Comparison of ENCODE assay signal across 8 cellular contexts in the genomic region with DNA sequence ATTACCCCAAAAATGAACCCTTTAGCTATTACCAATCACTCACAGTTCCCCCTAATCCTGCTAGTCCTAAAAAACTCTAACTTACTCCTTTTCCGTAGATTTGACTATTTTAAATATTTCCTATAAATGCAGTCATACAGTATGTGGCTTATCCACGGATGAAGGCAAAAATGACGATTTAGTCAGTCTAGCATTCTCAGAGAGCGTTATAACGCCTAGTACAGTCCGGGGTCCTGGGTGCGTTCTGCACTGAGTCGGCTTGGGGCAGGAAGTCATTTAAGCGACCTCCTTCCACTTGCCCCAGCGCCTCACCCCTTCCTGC. TPM values are rescaled to one million over a fixed set of nuclear protein-coding genes. Genes with fewer than 3 reads are reported as not detected.
A peak's percentile ranks its signal among the peaks of the same experiment; 100 is the strongest.
DNase-seq lines count a peak whose midpoint lies in the region; ATAC-seq and TF ChIP-seq lines count a peak whose summit lies in the region.

No MANE protein-coding gene starts in this region.

- ATAC-seq in heart left ventricle (no peak), Right ventricle myocardium inferior (no peak), Panc1 (no peak), GM21576 (IDR thresholded peaks at IDR 0.05; ENCODE audit: unreplicated experiment) (no peak), HG03521 (IDR thresholded peaks at IDR 0.05; ENCODE audit: unreplicated experiment) (no peak)
- ATAC-seq in stimulated activated effector memory CD8-positive, alpha-beta T cell treated with anti-CD3 and anti-CD28 coated beads, Interleukin-12 subunit alpha, Interleukin-12 subunit beta, amount 100 ng/mL, for 72 hours: peak; percentile 90

- H3K9me3 ChIP-seq in heart left ventricle: peaks cover 0 to 6% (median 0%) of the 10 kb centered on the region in 12 donors
- H3K9me3 ChIP-seq in Panc1 (ENCODE audit: control insufficient read depth, insufficient read depth, low read depth, low read length): no peaks in the 10 kb centered on the region

- H3K27ac ChIP-seq in heart left ventricle (peak overlapping the region; percentile 89 to 98 (median 94)), Panc1 (ENCODE audit: low read length) (peak overlapping the region; percentile 96)

- H3K4me1 ChIP-seq in heart left ventricle (peaks cover 0 to 26% (median 9%) of the 10 kb centered on the region in 12 donors), Panc1 (ENCODE audit: control insufficient read depth, insufficient read depth, low read length) (no peaks in the 10 kb centered on the region)

- POLR2A ChIA-PET in Panc1 (lab: Charles Lee): interaction anchor here (0.6 kb wide), 1 partner anchor 551 kb away, joined by 7 read pairs; no protein-coding TSS in a partner anchor

- H3K4me3 ChIP-seq in heart left ventricle: peak overlapping the region; percentile 65 to 89 (median 78)
- H3K4me3 ChIP-seq in Panc1 (ENCODE audit: low read depth in 2 of 2, low read length in 2 of 2): peak overlapping the region; percentile 66 to 83
- H3K4me3 ChIP-seq in fibroblast of villous mesenchyme (ENCODE audit: low read depth, low read length): peak overlapping the region; percentile 99

- WGBS in heart left ventricle, 4 donors: 0 to 1% (median 0%) methylated on average over 10 of the region's 10 CpGs

- DNase-seq in heart left ventricle (no peak), Right ventricle myocardium inferior (ENCODE audit: missing footprints) (no peak), Panc1 (ENCODE audit: low read depth, low spot score) (no peak), fibroblast of villous mesenchyme (ENCODE audit: low read depth) (no peak), SK-N-DZ (ENCODE audit: low spot score) (no peak)
- no peak for DNase-seq in stimulated activated effector memory CD8-positive, alpha-beta T cell treated with anti-CD3 and anti-CD28 coated beads, Interleukin-12 subunit alpha, Interleukin-12 subunit beta, amount 100 ng/mL, for 72 hours (ENCODE audit: low spot score in 2 of 2)

- in situ Hi-C loops in Panc1 (cut with HindIII; ENCODE audit: low pct_unique_long_range_greater_than_20kb, low sequenced_read_pairs): no loop called here

- no peaks in the 10 kb centered on the region for H3K27me3 ChIP-seq in heart left ventricle
- H3K27me3 ChIP-seq in Panc1 (ENCODE audit: control insufficient read depth, insufficient read depth, low read length): no peaks in the 10 kb centered on the region

- H3K9me3 Mint-ChIP-seq in stimulated activated effector memory CD8-positive, alpha-beta T cell treated with anti-CD3 and anti-CD28 coated beads, Interleukin-12 subunit alpha, Interleukin-12 subunit beta, amount 100 ng/mL, for 72 hours: peaks cover 4% of the 10 kb centered on the region

- no peak for TF ChIP-seq POLR2A in heart left ventricle (IDR thresholded peaks at IDR 0.05)

- TSS peak; percentile 88 for BruUV-seq in Panc1 (replicated peaks; lab: Mats Ljungman, UMichigan)

- CTCF ChIA-PET in Panc1 (lab: Charles Lee): no interaction called here

- intact Hi-C loops in heart left ventricle (cut with DNase I) (loop anchor here in 7 of 10 donors (5.0 to 10.0 kb wide), 10 partner anchors 45 to 363 kb away; partner anchors contain the start of genes ZNF569 (in 2 of the 7), ZNF570 (in 2 of the 7), ZNF585A (in 2 of the 7) and ZNF345 (in 1 of the 7)), Right ventricle myocardium inferior (cut with DNase I) (loop anchor here (5.0 kb wide), 3 partner anchors 155 to 250 kb away; partner anchors contain the start of genes ZNF527, ZNF569 and ZNF570), Panc1 (cut with micrococcal nuclease; ENCODE audit: unreplicated experiment) (no loop called here)

- H3K36me3 ChIP-seq in heart left ventricle (peaks cover 0 to 26% (median 20%) of the 10 kb centered on the region in 9 donors), Panc1 (ENCODE audit: control insufficient read depth, insufficient read depth, low read length) (no peaks in the 10 kb centered on the region)

- no peak for TF ChIP-seq CTCF in heart left ventricle (IDR thresholded peaks at IDR 0.05)
- TF ChIP-seq CTCF in Panc1 (IDR thresholded peaks at IDR 0.05): no peak
- TF ChIP-seq CTCF in fibroblast of villous mesenchyme (IDR thresholded peaks at IDR 0.05; ENCODE audit: insufficient read depth, low read depth, low read length): no peak

- H3K4me1 Mint-ChIP-seq in stimulated activated effector memory CD8-positive, alpha-beta T cell treated with anti-CD3 and anti-CD28 coated beads, Interleukin-12 subunit alpha, Interleukin-12 subunit beta, amount 100 ng/mL, for 72 hours: peaks cover 38% of the 10 kb centered on the region

- peak overlapping the region; percentile 96 for H3K27ac Mint-ChIP-seq in stimulated activated effector memory CD8-positive, alpha-beta T cell treated with anti-CD3 and anti-CD28 coated beads, Interleukin-12 subunit alpha, Interleukin-12 subunit beta, amount 100 ng/mL, for 72 hours

- H3K36me3 Mint-ChIP-seq in stimulated activated effector memory CD8-positive, alpha-beta T cell treated with anti-CD3 and anti-CD28 coated beads, Interleukin-12 subunit alpha, Interleukin-12 subunit beta, amount 100 ng/mL, for 72 hours: peaks cover 53% of the 10 kb centered on the region

- peak overlapping the region; percentile 87 for H3K4me3 Mint-ChIP-seq in stimulated activated effector memory CD8-positive, alpha-beta T cell treated with anti-CD3 and anti-CD28 coated beads, Interleukin-12 subunit alpha, Interleukin-12 subunit beta, amount 100 ng/mL, for 72 hours

RNA-seq across cellular contexts. Expression of gene ZNF383, which starts 0.5 kb away (rescaled TPM):
- total RNA-seq in heart left ventricle (10 to 100 TPM in 2 of 9 donors, 1 to 10 TPM in 7; 4.8 to 13.8 (median 9.2) TPM), Right ventricle myocardium inferior (9.1 TPM), Panc1 (2021; ENCODE audit: unreplicated experiment) (9.1 TPM), fibroblast of villous mesenchyme (5.2 and 6.8 TPM in 2 replicates)
- 1 to 10 TPM; 4.2 to 4.9 TPM for polyA plus RNA-seq in heart left ventricle
- 5.5 TPM for polyA plus RNA-seq in Panc1 (2012; ENCODE audit: insufficient read length)
- polyA plus RNA-seq in SK-N-DZ (2014; cell fraction: cytosol; rRNA removed): 3.2 and 3.8 TPM in 2 replicates
- polyA plus RNA-seq in SK-N-DZ (2014; cell fraction: nucleus; rRNA removed): 4.8 TPM in 2 replicates

RNA-seq across cellular contexts. Expression of gene ZNF585B, which starts 7.2 kb away (rescaled TPM):
- 10 to 100 TPM in 7 of 9 donors, 1 to 10 TPM in 2; 8.5 to 18.4 (median 11.8) TPM for total RNA-seq in heart left ventricle
- 1 to 10 TPM; 5.6 to 7.0 TPM for polyA plus RNA-seq in heart left ventricle
- total RNA-seq in Right ventricle myocardium inferior: 10.7 TPM
- total RNA-seq in Panc1 (2021; ENCODE audit: unreplicated experiment): 25.3 TPM
- 6.2 TPM for polyA plus RNA-seq in Panc1 (2012; ENCODE audit: insufficient read length)
- 14.7 and 17.7 TPM in 2 replicates for total RNA-seq in fibroblast of villous mesenchyme
- 8.6 and 10.1 TPM in 2 replicates for polyA plus RNA-seq in SK-N-DZ (2014; cell fraction: cytosol; rRNA removed)
- polyA plus RNA-seq in SK-N-DZ (2014; cell fraction: nucleus; rRNA removed): 6.2 and 10.7 TPM in 2 replicates

RNA-seq across cellular contexts. Expression of gene ZNF585A, which starts 45.0 kb away (rescaled TPM):
- total RNA-seq in heart left ventricle: 10 to 100 TPM in 7 of 9 donors, 1 to 10 TPM in 2; 6.5 to 14.8 (median 11.3) TPM
- 10 to 100 TPM; 14.7 to 22.2 TPM for polyA plus RNA-seq in heart left ventricle
- 10.3 TPM for total RNA-seq in Right ventricle myocardium inferior
- 23.4 TPM for total RNA-seq in Panc1 (2021; ENCODE audit: unreplicated experiment)
- 6.9 TPM for polyA plus RNA-seq in Panc1 (2012; ENCODE audit: insufficient read length)
- total RNA-seq in fibroblast of villous mesenchyme: 7.8 and 10.0 TPM in 2 replicates
- 8.5 and 11.7 TPM in 2 replicates for polyA plus RNA-seq in SK-N-DZ (2014; cell fraction: cytosol; rRNA removed)
- polyA plus RNA-seq in SK-N-DZ (2014; cell fraction: nucleus; rRNA removed): 11.9 and 18.7 TPM in 2 replicates
